Comparison of ENCODE assay signal across 8 cellular contexts in the genomic region with DNA sequence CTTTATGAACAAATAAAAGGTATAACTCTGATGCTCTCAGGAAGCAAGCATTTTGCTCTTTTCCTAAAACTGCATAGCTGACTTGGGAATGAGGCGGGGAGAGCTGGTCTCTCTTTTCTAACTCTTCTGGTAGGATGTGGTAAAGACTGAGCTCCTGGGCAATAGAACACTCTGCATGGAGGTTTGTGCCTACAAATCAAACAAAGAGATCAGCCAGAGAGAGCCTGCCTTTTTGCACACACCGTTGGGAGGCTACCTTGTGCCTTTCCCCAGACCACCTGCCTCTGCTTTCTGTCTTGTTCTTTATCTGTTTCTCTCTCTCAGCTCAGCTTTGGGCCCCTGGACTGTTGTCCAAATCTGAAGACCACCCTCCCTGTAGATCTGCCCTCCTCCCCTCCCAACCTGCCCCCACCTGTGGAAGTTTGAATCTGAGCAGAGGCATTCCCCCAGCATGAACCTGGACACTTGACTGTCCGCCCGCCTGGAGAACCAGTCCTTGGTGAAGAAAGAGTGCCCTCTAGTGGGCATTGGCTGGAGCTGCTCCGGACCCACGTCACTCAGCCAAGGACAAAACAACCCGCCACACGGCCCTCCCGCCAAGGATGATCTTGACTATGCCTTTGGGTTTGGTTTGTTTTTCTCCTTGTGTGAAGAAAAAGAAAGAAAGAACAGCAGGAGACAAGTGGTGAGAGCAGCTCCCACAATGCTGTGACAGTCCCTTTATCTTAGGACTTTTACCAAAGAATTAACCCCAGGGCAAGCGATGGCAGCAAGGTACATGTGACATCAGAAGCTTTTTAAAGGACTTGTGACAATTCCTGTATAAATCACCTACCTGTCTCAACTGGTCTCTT.
A peak's percentile ranks its signal among the peaks of the same experiment; 100 is the strongest.
DNase-seq lines count a peak whose midpoint lies in the region; ATAC-seq and TF ChIP-seq lines count a peak whose summit lies in the region.

No MANE protein-coding gene starts in this region.

- H3K9me3 ChIP-seq in CD4-positive, alpha-beta T cell (ENCODE audit: control insufficient read depth, low read length), result no peaks in the 10 kb centered on the region
- H3K9me3 ChIP-seq in lower lobe of right lung, result no peaks in the 10 kb centered on the region

- H3K4me1 Mint-ChIP-seq in CD4-positive, alpha-beta T cell (ENCODE audit: low read depth), result no peaks in the 10 kb centered on the region

- H3K4me1 ChIP-seq in lower lobe of right lung, result peaks cover 27% of the 10 kb centered on the region

- POLR2A ChIA-PET in CD4-positive, alpha-beta T cell (lab: Charles Lee), result no interaction called here

- no peaks in the 10 kb centered on the region for H3K9me3 Mint-ChIP-seq in CD4-positive, alpha-beta T cell

- DNase-seq in CD4-positive, alpha-beta T cell, result peak; percentile 9 to 53 (median 24)
- DNase-seq in NCI-H510A treated with DMSO at 0.1 percent for 48 hours (lab: John Stamatoyannopoulos, UW) (peak; percentile 90), lower lobe of right lung (peak; percentile 77)
- peak; percentile 19 to 41 for DNase-seq in activated CD4-positive, alpha-beta T cell treated with anti-CD3 and anti-CD28 coated beads, Interleukin-2, amount 50 U/mL, for 24 hours (ENCODE audit: low read depth in 1 of 2, low spot score in 1 of 2)
- DNase-seq in effector CD4-positive, alpha-beta T cell, result peak; percentile 21
- DNase-seq in stimulated activated CD8-positive, alpha-beta memory T cell treated with anti-CD3 and anti-CD28 coated beads, Interleukin-12 subunit alpha, Interleukin-12 subunit beta, amount 100 ng/mL, for 1 hour (ENCODE audit: low read depth), result peak; percentile 14

- intact Hi-C loops in CD4-positive, alpha-beta T cell (cut with DNase I, micrococcal nuclease), result loop anchor here (2.0 to 5.0 kb wide), 5 partner anchors 1258 to 1940 kb away; no protein-coding TSS in a partner anchor
- intact Hi-C loops in lower lobe of right lung (cut with DNase I), result no loop called here

- no peak overlapping the region for H3K4me3 Mint-ChIP-seq in CD4-positive, alpha-beta T cell

- H3K36me3 ChIP-seq in lower lobe of right lung, result no peaks in the 10 kb centered on the region

- peaks cover 18% of the 10 kb centered on the region for H3K27me3 Mint-ChIP-seq in CD4-positive, alpha-beta T cell

- peak; percentile 41 for ATAC-seq in CD4-positive, alpha-beta T cell (ENCODE audit: poor library complexity)
- ATAC-seq in GM19372 (IDR thresholded peaks at IDR 0.05; ENCODE audit: low read depth, unreplicated experiment) (peak; percentile 92), HG03457 (IDR thresholded peaks at IDR 0.05; ENCODE audit: unreplicated experiment) (peak; percentile 91), lower lobe of right lung (peak; percentile 93)

- no peaks in the 10 kb centered on the region for H3K27me3 ChIP-seq in CD4-positive, alpha-beta T cell (ENCODE audit: control insufficient read depth, insufficient read depth, low read length)
- no peaks in the 10 kb centered on the region for H3K27me3 ChIP-seq in lower lobe of right lung (ENCODE audit: low read depth)

- H3K36me3 Mint-ChIP-seq in CD4-positive, alpha-beta T cell (ENCODE audit: low read depth), result no peaks in the 10 kb centered on the region

- H3K4me3 ChIP-seq in lower lobe of right lung, result no peak overlapping the region

- CTCF ChIA-PET in CD4-positive, alpha-beta T cell (lab: Charles Lee), result interaction anchor here (0.8 to 1.2 kb wide), 2 partner anchors 9 to 15 kb away, joined by 4 to 10 read pairs; no protein-coding TSS in a partner anchor

- H3K27ac Mint-ChIP-seq in CD4-positive, alpha-beta T cell, result no peak overlapping the region

- no peak overlapping the region for H3K27ac ChIP-seq in CD4-positive, alpha-beta T cell (ENCODE audit: low read depth, low read length)
- H3K27ac ChIP-seq in lower lobe of right lung, result no peak overlapping the region

- TF ChIP-seq CTCF in CD4-positive, alpha-beta T cell (IDR thresholded peaks at IDR 0.05), result peak; percentile 66
- TF ChIP-seq CTCF in lower lobe of right lung (IDR thresholded peaks at IDR 0.05), result peak; percentile 90

Comparison
In these comparisons a context has a peak if more than half of its experiments do, and no peak if none do; other contexts are left out.
1. ATAC-seq: peak in every context shown above with its lines; median percentile 93 in lower lobe of right lung; 92 in GM19372; 91 in HG03457; 41 in CD4-positive, alpha-beta T cell.
2. DNase-seq: peak in every context shown above with its lines; median percentile 90 in NCI-H510A treated with DMSO at 0.1 percent for 48 hours; 77 in lower lobe of right lung; 30 in activated CD4-positive, alpha-beta T cell treated with anti-CD3 and anti-CD28 coated beads, Interleukin-2, amount 50 U/mL, for 24 hours; 24 in CD4-positive, alpha-beta T cell; 21 in effector CD4-positive, alpha-beta T cell; 14 in stimulated activated CD8-positive, alpha-beta memory T cell treated with anti-CD3 and anti-CD28 coated beads, Interleukin-12 subunit alpha, Interleukin-12 subunit beta, amount 100 ng/mL, for 1 hour.